In genomic region chr9:80954521-80954920, GRCh38 we compare ENCODE assay signal across 22 cellular contexts.
DNase-seq lines count a peak whose midpoint lies in the region; ATAC-seq and TF ChIP-seq lines count a peak whose summit lies in the region.
"Had no signal": no experiment of that assay in that cellular context is flagged by ENCODE, and none has a peak within 500 bp of the region (broad histone marks: within the 10 kb centered on the region; RNA-seq: fewer than 3 reads in every experiment).

No MANE protein-coding gene starts in this region.

- H4K8ac ChIP-seq in IMR-90 (ENCODE audit: low read depth in 2 of 2, low read length in 2 of 2) (no peak overlapping the region), mesendoderm (ENCODE audit: low read depth, low read length) (no peak overlapping the region)

- DNase-seq in DND-41 (no peak), IMR-90 (peak; percentile 25), brain microvascular endothelial cell (peak; percentile 50), mesendoderm (peak; percentile 27)
- DNase-seq in activated CD8-positive, alpha-beta memory T cell treated with anti-CD3 and anti-CD28 coated beads, Interleukin-2, amount 50 U/mL, for 48 hours: no peak
- DNase-seq in T-helper 2 cell treated with Interferon-gamma antibody and Interleukin-4, amounts not matched to agents 5 μg/mL and 100 μg/mL, for 36 hours (ENCODE audit: low spot score): no peak
- DNase-seq: ACHN; Caco-2; CD4-positive, CD25-positive, alpha-beta regulatory T cell; DMS79 treated with DMSO at 0.1 percent for 48 hours; GM23248; KG1; MM.1S; NCI-H1092 treated with DMSO at 0.1 percent for 48 hours; NCI-H446; NCI-H774; Peyer's patch; Right ventricle myocardium superior; SK-N-SH; T-helper 1 cell had no signal

- intact Hi-C loops in IMR-90 (cut with micrococcal nuclease): no loop called here

- H3K27ac Mint-ChIP-seq in T-helper 2 cell treated with Interferon-gamma antibody and Interleukin-4, amounts not matched to agents 5 μg/mL and 100 μg/mL, for 36 hours: no peak overlapping the region
- H3K27ac Mint-ChIP-seq: CD4-positive, CD25-positive, alpha-beta regulatory T cell had no signal

- H2AK9ac ChIP-seq in IMR-90 (replicated peaks; ENCODE audit: low read depth, low read length, poor library complexity): no peak overlapping the region

- no peak overlapping the region for H4K91ac ChIP-seq in IMR-90 (ENCODE audit: insufficient read depth, low read depth, low read length)

- H3K4me1 Mint-ChIP-seq in T-helper 2 cell treated with Interferon-gamma antibody and Interleukin-4, amounts not matched to agents 5 μg/mL and 100 μg/mL, for 36 hours (ENCODE audit: low read depth): no peaks in the 10 kb centered on the region
- H3K4me1 Mint-ChIP-seq: CD4-positive, CD25-positive, alpha-beta regulatory T cell had no signal

- H3K9me1 ChIP-seq in IMR-90 (ENCODE audit: insufficient read depth, low read length): no peaks in the 10 kb centered on the region

- H2AFZ ChIP-seq in DND-41 (ENCODE audit: low read depth, low read length) (peak overlapping the region; percentile 38), IMR-90 (replicated peaks; ENCODE audit: low read length, poor library complexity) (no peak overlapping the region)
- H2AFZ ChIP-seq: GM23248 had no signal

- no peak overlapping the region for H2BK20ac ChIP-seq in IMR-90 (ENCODE audit: low read depth, low read length)

- no peaks in the 10 kb centered on the region for H3K9me3 ChIP-seq in DND-41 (ENCODE audit: insufficient read depth, low read length, severe bottlenecking)
- no peaks in the 10 kb centered on the region for H3K9me3 ChIP-seq in IMR-90 (ENCODE audit: control insufficient read depth, insufficient read depth, low read length)
- H3K9me3 ChIP-seq: Caco-2, Peyer's patch, SK-N-SH had no signal

- H2BK5ac ChIP-seq in IMR-90 (ENCODE audit: low read depth, low read length, poor library complexity, severe bottlenecking) (no peak overlapping the region), mesendoderm (ENCODE audit: low read length) (no peak overlapping the region)

- no peak overlapping the region for H3K4me2 ChIP-seq in DND-41 (ENCODE audit: insufficient read depth, low read length)
- H3K4me2 ChIP-seq in IMR-90 (ENCODE audit: low read depth, low read length): no peak overlapping the region
- H3K4me2 ChIP-seq in mesendoderm (ENCODE audit: low read length): no peak overlapping the region
- H3K4me2 ChIP-seq: SK-N-SH had no signal

- no peak overlapping the region for H3K4ac ChIP-seq in IMR-90 (ENCODE audit: low read depth, low read length)
- no peak overlapping the region for H3K4ac ChIP-seq in mesendoderm (ENCODE audit: low read depth, low read length)

- H3K9me3 Mint-ChIP-seq in T-helper 2 cell treated with Interferon-gamma antibody and Interleukin-4, amounts not matched to agents 5 μg/mL and 100 μg/mL, for 36 hours: peaks cover 14% of the 10 kb centered on the region

- TF ChIP-seq POLR2A in IMR-90 (IDR thresholded peaks at IDR 0.05; ENCODE audit: low read depth, low read length): no peak

- CTCF ChIA-PET in IMR-90 (lab: Yijun Ruan, JAX): no interaction called here

- TF ChIP-seq CTCF in DND-41 (IDR thresholded peaks at IDR 0.05; ENCODE audit: borderline replicate concordance, extremely low read depth, low read length, poor library complexity, severe bottlenecking) (no peak), IMR-90 (conservative IDR thresholded peaks at IDR 0.05; ENCODE audit: low read depth, low read length) (no peak), brain microvascular endothelial cell (IDR thresholded peaks at IDR 0.05; ENCODE audit: low read depth, low read length, missing control alignments) (no peak)

- dilution Hi-C loops in IMR-90 (cut with HindIII; ENCODE audit: low sequenced_read_pairs, unreplicated experiment): no loop called here

- H2BK120ac ChIP-seq in IMR-90 (ENCODE audit: low read depth, low read length) (no peak overlapping the region), mesendoderm (ENCODE audit: low read depth, low read length) (no peak overlapping the region)

- POLR2A ChIA-PET in IMR-90 (lab: Charles Lee; ENCODE audit: unreplicated experiment): no interaction called here

- no peak overlapping the region for H3K14ac ChIP-seq in IMR-90 (replicated peaks; ENCODE audit: low read depth, low read length)

- H3K4me3 ChIP-seq in DND-41 (ENCODE audit: low read depth in 1 of 2, low read length in 2 of 2) (no peak overlapping the region), IMR-90 (ENCODE audit: insufficient read depth, low read depth, low read length) (no peak overlapping the region), brain microvascular endothelial cell (ENCODE audit: low read depth, low read length) (no peak overlapping the region), mesendoderm (ENCODE audit: low read length) (no peak overlapping the region)
- H3K4me3 ChIP-seq: GM12878, GM23248, Peyer's patch had no signal

- H3K4me3 Mint-ChIP-seq in T-helper 2 cell treated with Interferon-gamma antibody and Interleukin-4, amounts not matched to agents 5 μg/mL and 100 μg/mL, for 36 hours: no peak overlapping the region
- H3K4me3 Mint-ChIP-seq: CD4-positive, CD25-positive, alpha-beta regulatory T cell had no signal

- H3K27me3 ChIP-seq in DND-41 (ENCODE audit: insufficient read depth, low read length, poor library complexity): no peaks in the 10 kb centered on the region
- no peaks in the 10 kb centered on the region for H3K27me3 ChIP-seq in IMR-90 (ENCODE audit: control insufficient read depth, insufficient read depth, low read length)
- no peaks in the 10 kb centered on the region for H3K27me3 ChIP-seq in brain microvascular endothelial cell (replicated peaks)
- no peaks in the 10 kb centered on the region for H3K27me3 ChIP-seq in mesendoderm (ENCODE audit: insufficient read depth, low read length, poor library complexity)
- H3K27me3 ChIP-seq: Peyer's patch had no signal

- H4K5ac ChIP-seq in IMR-90 (ENCODE audit: low read depth, low read length) (no peak overlapping the region), mesendoderm (ENCODE audit: low read length) (no peak overlapping the region)

- H4K20me1 ChIP-seq in DND-41 (ENCODE audit: insufficient read depth, low read length) (no peaks in the 10 kb centered on the region), IMR-90 (ENCODE audit: insufficient read depth, low read length) (no peaks in the 10 kb centered on the region)

- H2BK15ac ChIP-seq in IMR-90 (ENCODE audit: low read depth, low read length): no peak overlapping the region
- H2BK15ac ChIP-seq in mesendoderm (replicated peaks; ENCODE audit: low read depth): no peak overlapping the region

- no peak overlapping the region for H3K23ac ChIP-seq in IMR-90 (ENCODE audit: low read depth, low read length)
- no peak overlapping the region for H3K23ac ChIP-seq in mesendoderm (ENCODE audit: low read length)

- no peaks in the 10 kb centered on the region for H3K27me3 Mint-ChIP-seq in T-helper 2 cell treated with Interferon-gamma antibody and Interleukin-4, amounts not matched to agents 5 μg/mL and 100 μg/mL, for 36 hours (ENCODE audit: low read depth)
- H3K27me3 Mint-ChIP-seq: CD4-positive, CD25-positive, alpha-beta regulatory T cell had no signal

- H3K9ac ChIP-seq in DND-41 (ENCODE audit: low read depth, low read length) (no peak overlapping the region), IMR-90 (ENCODE audit: low read depth, low read length) (no peak overlapping the region), mesendoderm (ENCODE audit: low read length) (no peak overlapping the region)
- H3K9ac ChIP-seq: GM23248, SK-N-SH had no signal

- no peak overlapping the region for H2AK5ac ChIP-seq in IMR-90 (ENCODE audit: low read depth, low read length)
- no peak overlapping the region for H2AK5ac ChIP-seq in mesendoderm (ENCODE audit: low read length)

- TF ChIP-seq RAD21 in IMR-90 (IDR thresholded peaks at IDR 0.05; ENCODE audit: low read length): no peak

- BruUV-seq in IMR-90 (replicated peaks; lab: Mats Ljungman, UMichigan): no TSS peak

- WGBS in IMR-90 (ENCODE audit: extremely low coverage in 2 of 2, insufficient read length in 1 of 2), 2 experiments: 68% methylated on average over 2 of the region's 2 CpGs; no CpG with 5 or more reads in 1 of the 2 experiments
- WGBS in mesendoderm (ENCODE audit: extremely low coverage, insufficient coverage, low lambda C conversion rate): no CpG with 5 or more reads among the region's 2 CpGs

- H3K36me3 ChIP-seq in DND-41 (ENCODE audit: insufficient read depth, low read length): no peaks in the 10 kb centered on the region
- no peaks in the 10 kb centered on the region for H3K36me3 ChIP-seq in IMR-90 (ENCODE audit: control insufficient read depth, insufficient read depth, low read length)
- H3K36me3 ChIP-seq in brain microvascular endothelial cell (replicated peaks): no peaks in the 10 kb centered on the region
- no peaks in the 10 kb centered on the region for H3K36me3 ChIP-seq in mesendoderm (ENCODE audit: control insufficient read depth, insufficient read depth, low read length)
- H3K36me3 ChIP-seq: Peyer's patch had no signal

- H3K4me1 ChIP-seq in DND-41 (ENCODE audit: insufficient read depth, low read length): no peaks in the 10 kb centered on the region
- no peaks in the 10 kb centered on the region for H3K4me1 ChIP-seq in IMR-90 (ENCODE audit: control insufficient read depth, insufficient read depth, low read length)
- no peaks in the 10 kb centered on the region for H3K4me1 ChIP-seq in mesendoderm (ENCODE audit: control insufficient read depth, low read depth, low read length)
- H3K4me1 ChIP-seq: Caco-2, Peyer's patch had no signal

- H3K27ac ChIP-seq in DND-41 (ENCODE audit: low read length): no peak overlapping the region
- H3K27ac ChIP-seq in IMR-90 (ENCODE audit: insufficient read depth, low read length): no peak overlapping the region
- H3K27ac ChIP-seq in brain microvascular endothelial cell: no peak overlapping the region
- H3K27ac ChIP-seq in mesendoderm (ENCODE audit: low read depth, low read length): no peak overlapping the region
- H3K27ac ChIP-seq: GM23248, Peyer's patch had no signal

- H3K79me2 ChIP-seq in DND-41 (ENCODE audit: insufficient read depth, low read length): no peaks in the 10 kb centered on the region
- H3K79me2 ChIP-seq in mesendoderm (ENCODE audit: control insufficient read depth, insufficient read depth, low read length): no peaks in the 10 kb centered on the region

- ATAC-seq in DND-41 (ENCODE audit: insufficient read depth, low read depth) (no peak), IMR-90 (ENCODE audit: low read depth) (no peak), GM18861 (IDR thresholded peaks at IDR 0.05; ENCODE audit: unreplicated experiment) (no peak)
- ATAC-seq: GM12878 had no signal

- H3K18ac ChIP-seq in IMR-90 (ENCODE audit: low read depth, low read length): no peak overlapping the region
- no peak overlapping the region for H3K18ac ChIP-seq in mesendoderm (ENCODE audit: low read length)

- H3K79me1 ChIP-seq in IMR-90 (ENCODE audit: low read depth in 1 of 2, low read length in 2 of 2) (no peaks in the 10 kb centered on the region), mesendoderm (ENCODE audit: low read length) (no peaks in the 10 kb centered on the region)

- in situ Hi-C loops in IMR-90 (cut with MboI; ENCODE audit: low sequenced_read_pairs): no loop called here
- in situ Hi-C loops in brain microvascular endothelial cell (cut with HindIII; ENCODE audit: low pct_ligation_motif_present, low sequenced_read_pairs): no loop called here

- H3K56ac ChIP-seq in IMR-90 (ENCODE audit: extremely low read depth, insufficient read depth, low read length) (no peak overlapping the region), mesendoderm (ENCODE audit: low read length) (no peak overlapping the region)

- H3K36me3 Mint-ChIP-seq in T-helper 2 cell treated with Interferon-gamma antibody and Interleukin-4, amounts not matched to agents 5 μg/mL and 100 μg/mL, for 36 hours (ENCODE audit: low read depth): no peaks in the 10 kb centered on the region
- H3K36me3 Mint-ChIP-seq: CD4-positive, CD25-positive, alpha-beta regulatory T cell had no signal

Comparison
In these comparisons a context has a peak if more than half of its experiments do, and no peak if none do; other contexts are left out.
1. DNase-seq: peak in IMR-90 (single experiment), brain microvascular endothelial cell (single experiment) and mesendoderm (single experiment); none in DND-41 (single experiment), activated CD8-positive, alpha-beta memory T cell treated with anti-CD3 and anti-CD28 coated beads, Interleukin-2, amount 50 U/mL, for 48 hours (single experiment) and T-helper 2 cell treated with Interferon-gamma antibody and Interleukin-4, amounts not matched to agents 5 μg/mL and 100 μg/mL, for 36 hours (single experiment).